ENCODE assay signal across 21 cellular contexts in genomic region chr14:90703841-90704240, GRCh38.
DNase-seq lines count a peak whose midpoint lies in the region; ATAC-seq and TF ChIP-seq lines count a peak whose summit lies in the region.
"Had no signal": no experiment of that assay in that cellular context is flagged by ENCODE, and none has a peak within 500 bp of the region (broad histone marks: within the 10 kb centered on the region; RNA-seq: fewer than 3 reads in every experiment).

No MANE protein-coding gene starts in this region.

- peaks cover 5% of the 10 kb centered on the region for H3K36me3 Mint-ChIP-seq in glutamatergic neuron (ENCODE audit: unreplicated experiment)
- H3K36me3 Mint-ChIP-seq: CD8-positive, alpha-beta memory T cell had no signal

- no peak overlapping the region for H3K27ac ChIP-seq in testis
- H3K27ac ChIP-seq: 22Rv1, C4-2B, PC-9, SJSA1 had no signal

- peak; percentile 54 for DNase-seq in NCI-H2171 treated with DMSO at 0.1 percent for 48 hours (lab: John Stamatoyannopoulos, UW)
- no peak for DNase-seq in NCI-H2171 (lab: John Stamatoyannopoulos, UW)
- peak; percentile 11 for DNase-seq in NCI-H69 (lab: John Stamatoyannopoulos, UW)
- no peak for DNase-seq in glutamatergic neuron
- DNase-seq in Right ventricle myocardium inferior (ENCODE audit: missing footprints): no peak
- DNase-seq in testis: no peak
- DNase-seq in SW480 (ENCODE audit: low spot score): no peak
- DNase-seq: CD8-positive, alpha-beta memory T cell; H7; KBM-7; MG63; NCI-H1105 treated with DMSO at 0.1 percent for 48 hours; NCI-H146; NCI-H2081; NCI-H526; PC-9; Right ventricle myocardium superior had no signal

- intact Hi-C loops in Right ventricle myocardium inferior (cut with DNase I) (no loop called here), testis (cut with DNase I; ENCODE audit: low total_unique reads) (no loop called here)

- no peaks in the 10 kb centered on the region for H3K27me3 Mint-ChIP-seq in glutamatergic neuron (ENCODE audit: unreplicated experiment)

- H3K27ac Mint-ChIP-seq in glutamatergic neuron (ENCODE audit: unreplicated experiment): peak overlapping the region; percentile 84
- H3K27ac Mint-ChIP-seq: B cell; CD8-positive, alpha-beta memory T cell had no signal

- no peaks in the 10 kb centered on the region for H3K36me3 ChIP-seq in testis (ENCODE audit: low read depth, missing control alignments)
- H3K36me3 ChIP-seq: MG63, SJSA1 had no signal

- no peak for ATAC-seq in Right ventricle myocardium inferior

- WGBS in testis, 2 donors: 89 to 90% methylated on average over 7 of the region's 7 CpGs

- H3K9me3 Mint-ChIP-seq in glutamatergic neuron (ENCODE audit: unreplicated experiment): peaks cover 6% of the 10 kb centered on the region
- H3K9me3 Mint-ChIP-seq: CD8-positive, alpha-beta memory T cell had no signal

- TF ChIP-seq CTCF in glutamatergic neuron (IDR thresholded peaks at IDR 0.05; ENCODE audit: partially characterized antibody, unreplicated experiment) (no peak), testis (IDR thresholded peaks at IDR 0.05) (no peak)

- no peaks in the 10 kb centered on the region for H3K9me3 ChIP-seq in testis
- H3K9me3 ChIP-seq: MG63, SJSA1 had no signal

- H3K4me1 Mint-ChIP-seq in glutamatergic neuron (ENCODE audit: low read depth, unreplicated experiment): peaks cover 50% of the 10 kb centered on the region
- H3K4me1 Mint-ChIP-seq: B cell; CD8-positive, alpha-beta memory T cell had no signal

- no peak overlapping the region for H3K4me3 ChIP-seq in testis
- H3K4me3 ChIP-seq: MG63, PC-9, SJSA1 had no signal

- H3K4me3 Mint-ChIP-seq in glutamatergic neuron (ENCODE audit: unreplicated experiment): peak overlapping the region; percentile 3
- H3K4me3 Mint-ChIP-seq: B cell; CD8-positive, alpha-beta memory T cell had no signal

- H3K27me3 ChIP-seq in testis: no peaks in the 10 kb centered on the region
- H3K27me3 ChIP-seq: MG63, SJSA1 had no signal

- no peak for TF ChIP-seq POLR2A in testis (IDR thresholded peaks at IDR 0.05)

- H3K4me1 ChIP-seq in testis: no peaks in the 10 kb centered on the region
- H3K4me1 ChIP-seq: SJSA1 had no signal

Comparison
In these comparisons a context has a peak if more than half of its experiments do, and no peak if none do; other contexts are left out.
1. DNase-seq: peak in NCI-H2171 treated with DMSO at 0.1 percent for 48 hours (single experiment) and NCI-H69 (single experiment); none in NCI-H2171 (single experiment), glutamatergic neuron (single experiment), Right ventricle myocardium inferior (single experiment), testis (single experiment) and SW480 (single experiment).